In genomic region chr3:51557993-51558392, GRCh38 we compare ENCODE assay signal across 29 cellular contexts.
"Had no signal": no experiment of that assay in that cellular context is flagged by ENCODE, and none has a peak within 500 bp of the region (broad histone marks: within the 10 kb centered on the region; RNA-seq: fewer than 3 reads in every experiment).

No MANE protein-coding gene starts in this region.

- H3K4me1 ChIP-seq: upper lobe of right lung had no signal

- H3K27ac Mint-ChIP-seq: stimulated activated effector memory CD8-positive, alpha-beta T cell treated with anti-CD3 and anti-CD28 coated beads, Interleukin-12 subunit alpha, Interleukin-12 subunit beta, amount 100 ng/mL, for 72 hours; stimulated activated memory B cell treated with anti-CD40 and anti-IgM and Interleukin-4, amounts not matched to agents 10 μg/mL and 1 μg/mL and 100 μg/mL, for 72 hours; stimulated activated naive B cell treated with anti-CD40 and anti-IgM and Interleukin-4, amounts not matched to agents 10 μg/mL and 1 μg/mL and 100 μg/mL, for 72 hours; stimulated activated naive CD8-positive, alpha-beta T cell treated with anti-CD3 and anti-CD28 coated beads, Interleukin-15, amount 100 ng/mL, for 72 hours; stimulated activated naive CD8-positive, alpha-beta T cell treated with anti-CD3 and anti-CD28 coated beads, Interleukin-15, Interleukin-2, amounts not matched to agents 100 ng/mL and 50 ng/mL, for 24 hours; type B pancreatic cell had no signal

- H3K27me3 Mint-ChIP-seq: stimulated activated memory B cell treated with anti-CD40 and anti-IgM and Interleukin-4, amounts not matched to agents 10 μg/mL and 1 μg/mL and 100 μg/mL, for 72 hours; stimulated activated naive B cell treated with anti-CD40 and anti-IgM and Interleukin-4, amounts not matched to agents 10 μg/mL and 1 μg/mL and 100 μg/mL, for 72 hours; stimulated activated naive CD8-positive, alpha-beta T cell treated with anti-CD3 and anti-CD28 coated beads, Interleukin-15, amount 100 ng/mL, for 72 hours; stimulated activated naive CD8-positive, alpha-beta T cell treated with anti-CD3 and anti-CD28 coated beads, Interleukin-15, Interleukin-2, amounts not matched to agents 100 ng/mL and 50 ng/mL, for 24 hours; type B pancreatic cell had no signal

- ATAC-seq: stimulated activated effector memory CD8-positive, alpha-beta T cell treated with anti-CD3 and anti-CD28 coated beads, Interleukin-12 subunit alpha, Interleukin-12 subunit beta, amount 100 ng/mL, for 72 hours; stimulated activated memory B cell treated with anti-CD40 and anti-IgM and Interleukin-4, amounts not matched to agents 10 μg/mL and 1 μg/mL and 100 μg/mL, for 72 hours; stimulated activated naive B cell treated with anti-CD40 and anti-IgM and Interleukin-4, amounts not matched to agents 10 μg/mL and 1 μg/mL and 100 μg/mL, for 72 hours; stimulated activated naive CD8-positive, alpha-beta T cell treated with anti-CD3 and anti-CD28 coated beads, Interleukin-15, amount 100 ng/mL, for 72 hours; stimulated activated naive CD8-positive, alpha-beta T cell treated with anti-CD3 and anti-CD28 coated beads, Interleukin-15, Interleukin-2, amounts not matched to agents 100 U/mL and 50 U/mL, for 24 hours; upper lobe of right lung had no signal

- H3K4me3 ChIP-seq: stomach, suprapubic skin, testis, thoracic aorta, thyroid gland, tibial artery, tibial nerve, transverse colon, upper lobe of left lung, upper lobe of right lung, uterus, vagina had no signal

- H3K9me3 ChIP-seq: stomach, suprapubic skin, testis, thoracic aorta, thyroid gland, tibial artery, tibial nerve, transverse colon, upper lobe of left lung, upper lobe of right lung, uterus, vagina had no signal

- H3K4me3 Mint-ChIP-seq: stimulated activated effector memory CD8-positive, alpha-beta T cell treated with anti-CD3 and anti-CD28 coated beads, Interleukin-12 subunit alpha, Interleukin-12 subunit beta, amount 100 ng/mL, for 72 hours; stimulated activated memory B cell treated with anti-CD40 and anti-IgM and Interleukin-4, amounts not matched to agents 10 μg/mL and 1 μg/mL and 100 μg/mL, for 72 hours; stimulated activated naive B cell treated with anti-CD40 and anti-IgM and Interleukin-4, amounts not matched to agents 10 μg/mL and 1 μg/mL and 100 μg/mL, for 72 hours; stimulated activated naive CD8-positive, alpha-beta T cell treated with anti-CD3 and anti-CD28 coated beads, Interleukin-15, amount 100 ng/mL, for 72 hours; stimulated activated naive CD8-positive, alpha-beta T cell treated with anti-CD3 and anti-CD28 coated beads, Interleukin-15, Interleukin-2, amounts not matched to agents 100 ng/mL and 50 ng/mL, for 24 hours; type B pancreatic cell had no signal

- H3K4me1 Mint-ChIP-seq: stimulated activated effector memory CD8-positive, alpha-beta T cell treated with anti-CD3 and anti-CD28 coated beads, Interleukin-12 subunit alpha, Interleukin-12 subunit beta, amount 100 ng/mL, for 72 hours had no signal

- H3K27ac ChIP-seq: suprapubic skin, testis, thoracic aorta, tibial artery, tibial nerve, transverse colon, upper lobe of left lung, upper lobe of right lung, uterus, vagina had no signal

- DNase-seq: stimulated activated CD4-positive, alpha-beta T cell treated with anti-CD3 and anti-CD28 coated beads, Interleukin-2, amount 100 ng/mL, for 48 hours; stimulated activated CD4-positive, alpha-beta T cell treated with anti-CD3 and anti-CD28 coated beads, Interleukin-4, amount 100 ng/mL, for 1 hour; stimulated activated CD4-positive, alpha-beta T cell treated with anti-CD3 and anti-CD28 coated beads, Interleukin-4, amount 100 ng/mL, for 24 hours; stimulated activated CD4-positive, alpha-beta T cell treated with anti-CD3 and anti-CD28 coated beads, Interleukin-4, amount 100 ng/mL, for 4 hours; stimulated activated CD8-positive, alpha-beta memory T cell treated with anti-CD3 and anti-CD28 coated beads, Interleukin-4, amount 100 ng/mL, for 48 hours; stimulated activated naive B cell treated with anti-CD40 and anti-IgM and Interleukin-4, amounts not matched to agents 10 μg/mL and 1 μg/mL and 100 μg/mL, for 72 hours; stimulated activated naive CD4-positive, alpha-beta T cell; stimulated activated naive CD4-positive, alpha-beta T cell treated with Interleukin-2 at 50 U/mL for 16 hours; stimulated activated naive CD8-positive, alpha-beta T cell treated with anti-CD3 and anti-CD28 coated beads, Interleukin-15, amount 100 ng/mL, for 72 hours; stimulated activated naive CD8-positive, alpha-beta T cell treated with anti-CD3 and anti-CD28 coated beads, Interleukin-15, Interleukin-2, amounts not matched to agents 100 U/mL and 50 U/mL, for 24 hours; stomach; substantia nigra; testis; thyroid gland; tibial artery; transverse colon; trophoblast cell; upper lobe of left lung; upper lobe of right lung; uterus had no signal

- H3K27me3 ChIP-seq: stomach, suprapubic skin, testis, thyroid gland, tibial artery, tibial nerve, transverse colon, upper lobe of left lung, upper lobe of right lung, uterus, vagina had no signal

- H3K9me3 Mint-ChIP-seq: stimulated activated effector memory CD8-positive, alpha-beta T cell treated with anti-CD3 and anti-CD28 coated beads, Interleukin-12 subunit alpha, Interleukin-12 subunit beta, amount 100 ng/mL, for 72 hours; stimulated activated memory B cell treated with anti-CD40 and anti-IgM and Interleukin-4, amounts not matched to agents 10 μg/mL and 1 μg/mL and 100 μg/mL, for 72 hours; stimulated activated naive B cell treated with anti-CD40 and anti-IgM and Interleukin-4, amounts not matched to agents 10 μg/mL and 1 μg/mL and 100 μg/mL, for 72 hours; stimulated activated naive CD8-positive, alpha-beta T cell treated with anti-CD3 and anti-CD28 coated beads, Interleukin-15, amount 100 ng/mL, for 72 hours; stimulated activated naive CD8-positive, alpha-beta T cell treated with anti-CD3 and anti-CD28 coated beads, Interleukin-15, Interleukin-2, amounts not matched to agents 100 ng/mL and 50 ng/mL, for 24 hours; type B pancreatic cell had no signal

- H3K36me3 ChIP-seq: thyroid gland, transverse colon, uterus, vagina had no signal

- FAIRE-seq: urothelium cell line had no signal
